8 cellular contexts compared by ENCODE assay signal in the genomic region with DNA sequence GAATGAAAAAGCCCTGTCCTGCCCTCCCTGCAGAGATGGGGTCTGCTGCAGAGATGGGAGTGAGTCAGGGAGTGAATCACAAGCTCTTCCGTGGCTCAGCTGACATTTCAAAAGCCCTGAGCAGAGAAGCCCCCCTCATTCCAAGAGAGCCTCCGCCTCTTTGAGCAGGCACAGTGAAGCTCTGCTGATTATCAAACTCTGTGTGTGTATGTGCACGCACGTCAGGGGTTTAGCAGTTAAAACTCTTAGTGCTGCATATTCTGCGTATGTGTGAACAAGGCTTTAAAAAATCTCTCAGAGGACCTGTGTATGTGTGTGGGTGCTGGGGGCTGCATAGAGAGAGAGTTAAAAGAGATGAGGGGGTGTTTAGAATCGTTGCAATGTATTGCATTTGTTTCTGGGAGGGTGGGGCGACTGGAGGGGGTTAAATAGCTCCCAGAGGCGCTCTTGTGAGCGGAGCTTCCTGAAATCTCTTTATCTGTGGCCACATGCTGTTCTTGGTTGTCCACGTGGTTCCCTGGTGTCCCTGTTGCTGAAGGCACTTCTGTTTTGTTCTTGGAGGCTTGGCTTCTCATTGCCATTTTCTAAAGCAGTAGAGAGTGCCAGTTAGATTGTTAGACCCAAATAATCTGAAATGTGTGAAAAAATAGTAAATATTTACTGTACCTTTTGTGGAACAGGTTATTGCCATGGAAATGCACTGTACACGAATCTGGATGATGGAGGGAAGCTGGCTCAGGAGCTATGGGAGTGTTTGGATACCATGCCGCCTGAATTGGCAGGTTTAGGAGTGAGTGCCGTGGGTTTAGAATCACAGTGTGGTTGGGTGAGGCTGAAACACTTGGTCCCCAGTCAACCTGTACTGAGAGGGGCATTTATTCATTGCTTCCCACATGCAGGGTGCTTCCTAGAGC.
DNase-seq lines count a peak whose midpoint lies in the region; ATAC-seq and TF ChIP-seq lines count a peak whose summit lies in the region.

No MANE protein-coding gene starts in this region.

- H3K9ac ChIP-seq in H9 (ENCODE audit: extremely low read depth, insufficient read length, low read length): no peak overlapping the region
- H3K9ac ChIP-seq in PC-3 (ENCODE audit: low read length): no peak overlapping the region

- peak overlapping the region; percentile 23 to 49; a peak in 2 of 5 replicates for H3K4me3 Mint-ChIP-seq in H9
- no peak overlapping the region for H3K4me3 Mint-ChIP-seq in dendritic cell treated with granulocyte-macrophage colony-stimulating factor and Interleukin-4, amounts not matched to agents 40 ng/mL and 50 ng/mL, for 4 days

- H3K27ac Mint-ChIP-seq in H9: peak overlapping the region in 2 of 3 experiments; percentile 22 to 57; a peak in 2 of 7 replicates
- H3K27ac Mint-ChIP-seq in dendritic cell treated with granulocyte-macrophage colony-stimulating factor and Interleukin-4, amounts not matched to agents 40 ng/mL and 50 ng/mL, for 4 days: peak overlapping the region; percentile 68

- no peak overlapping the region for H3T11ph ChIP-seq in H9 (ENCODE audit: low read length)

- H3K9me3 ChIP-seq in H9 (ENCODE audit: control insufficient read depth, low read depth, low read length) (no peaks in the 10 kb centered on the region), PC-3 (ENCODE audit: low read length) (no peaks in the 10 kb centered on the region)

- H3K18ac ChIP-seq in H9 (ENCODE audit: insufficient read length, low read depth, low read length): no peak overlapping the region

- no peak for TF ChIP-seq CTCF in H9 (conservative IDR thresholded peaks at IDR 0.05)
- no peak for TF ChIP-seq CTCF in omental fat pad (IDR thresholded peaks at IDR 0.05)
- no peak for TF ChIP-seq CTCF in PC-3 (conservative IDR thresholded peaks at IDR 0.05; ENCODE audit: low read depth, low read length)

- no peaks in the 10 kb centered on the region for H3K23me2 ChIP-seq in H9 (ENCODE audit: insufficient read length, low read depth, low read length, poor library complexity, severe bottlenecking)

- DNase-seq in H9: no peak
- peak; percentile 72 for DNase-seq in SKM-1 (lab: John Stamatoyannopoulos, UW; ENCODE audit: unreplicated experiment)
- DNase-seq in omental fat pad (ENCODE audit: low spot score): no peak
- no peak for DNase-seq in PC-3
- no peak for DNase-seq in NCI-H2107 (lab: John Stamatoyannopoulos, UW)

- BruUV-seq in PC-3 (replicated peaks; lab: Mats Ljungman, UMichigan): no TSS peak

- no peaks in the 10 kb centered on the region for H3F3A ChIP-seq in PC-3 (ENCODE audit: low read length, unreplicated experiment)

- H3K4ac ChIP-seq in H9 (ENCODE audit: low read depth, low read length): no peak overlapping the region

- no peak overlapping the region for H2BK5ac ChIP-seq in H9 (ENCODE audit: insufficient read length, low read length)

- peaks cover 13% of the 10 kb centered on the region; the same call in 1 of the 2 replicates for H3K4me1 ChIP-seq in H9 (ENCODE audit: insufficient read depth, low read length)
- no peaks in the 10 kb centered on the region for H3K4me1 ChIP-seq in PC-3 (ENCODE audit: insufficient read depth, low read length)

- H4K20me1 ChIP-seq in H9 (ENCODE audit: control insufficient read depth, insufficient read depth, insufficient read length): no peaks in the 10 kb centered on the region
- H4K20me1 ChIP-seq in PC-3 (ENCODE audit: low read length): no peaks in the 10 kb centered on the region

- intact Hi-C loops in dendritic cell treated with granulocyte-macrophage colony-stimulating factor and Interleukin-4, amounts not matched to agents 40 ng/mL and 50 ng/mL, for 4 days (cut with micrococcal nuclease): loop anchor here (5.0 to 10.0 kb wide), 2 partner anchors 68 to 115 kb away; partner anchors contain the start of gene PRKCB
- intact Hi-C loops in PC-3 (cut with micrococcal nuclease): no loop called here

- no peak overlapping the region for H4K8ac ChIP-seq in H9 (replicated peaks; ENCODE audit: insufficient read length, low read depth, low read length)

- no peaks in the 10 kb centered on the region; a peak in 1 of 7 replicates for H3K36me3 Mint-ChIP-seq in H9 (ENCODE audit: insufficient read depth in 1 of 3, low read depth in 3 of 3)
- H3K36me3 Mint-ChIP-seq in dendritic cell treated with granulocyte-macrophage colony-stimulating factor and Interleukin-4, amounts not matched to agents 40 ng/mL and 50 ng/mL, for 4 days (ENCODE audit: low read depth): no peaks in the 10 kb centered on the region

- peaks cover 20 to 27% of the 10 kb centered on the region in 2 experiments for H3K4me1 Mint-ChIP-seq in H9
- H3K4me1 Mint-ChIP-seq in dendritic cell treated with granulocyte-macrophage colony-stimulating factor and Interleukin-4, amounts not matched to agents 40 ng/mL and 50 ng/mL, for 4 days (ENCODE audit: low read depth): peaks cover 63% of the 10 kb centered on the region

- no peak overlapping the region for H2BK20ac ChIP-seq in H9 (ENCODE audit: low read depth, low read length, poor library complexity, severe bottlenecking)

- H2AFZ ChIP-seq in H9 (ENCODE audit: low read length): peak overlapping the region; percentile 36
- no peak overlapping the region for H2AFZ ChIP-seq in PC-3 (ENCODE audit: low read length)

- no peak overlapping the region for H3K4me2 ChIP-seq in H9 (ENCODE audit: insufficient read depth, insufficient read length, low read length)
- no peak overlapping the region for H3K4me2 ChIP-seq in PC-3 (ENCODE audit: low read length)

- H3K4me3 ChIP-seq in PC-3 (ENCODE audit: low read length): no peak overlapping the region

- H3K23ac ChIP-seq in H9 (ENCODE audit: insufficient read length, low read depth, low read length): no peak overlapping the region

- no peak overlapping the region for H3K14ac ChIP-seq in H9 (ENCODE audit: insufficient read depth, low read length)

- H3K27me3 ChIP-seq in H9 (ENCODE audit: insufficient read depth, low read length) (no peaks in the 10 kb centered on the region), PC-3 (ENCODE audit: low read length) (peaks cover 16% of the 10 kb centered on the region; the same call in 1 of the 2 replicates)

- H3K27me3 Mint-ChIP-seq in H9 (ENCODE audit: low read depth): peaks cover 21% of the 10 kb centered on the region
- no peaks in the 10 kb centered on the region for H3K27me3 Mint-ChIP-seq in dendritic cell treated with granulocyte-macrophage colony-stimulating factor and Interleukin-4, amounts not matched to agents 40 ng/mL and 50 ng/mL, for 4 days

- ATAC-seq in omental fat pad (ENCODE audit: low FRiP score) (peak; percentile 75), HG03469 (IDR thresholded peaks at IDR 0.05; ENCODE audit: unreplicated experiment) (no peak), PC-3 (no peak), HG03097 (IDR thresholded peaks at IDR 0.05; ENCODE audit: low FRiP score, unreplicated experiment) (no peak)

- no peaks in the 10 kb centered on the region for H3K79me2 ChIP-seq in H9 (ENCODE audit: insufficient read depth, low read length)
- no peaks in the 10 kb centered on the region for H3K79me2 ChIP-seq in PC-3 (ENCODE audit: low read length)

- H2BK12ac ChIP-seq in H9 (ENCODE audit: insufficient read length, low read depth, low read length): no peak overlapping the region

- H4K5ac ChIP-seq in H9 (ENCODE audit: insufficient read length, low read depth, low read length): no peak overlapping the region

- CTCF ChIA-PET in PC-3 (lab: Charles Lee): no interaction called here

- H4K91ac ChIP-seq in H9 (ENCODE audit: insufficient read length, low read depth, low read length): no peak overlapping the region

- H3K79me1 ChIP-seq in H9 (ENCODE audit: insufficient read depth, low read depth, low read length, poor library complexity, severe bottlenecking): no peaks in the 10 kb centered on the region

- no peaks in the 10 kb centered on the region for H3K9me2 ChIP-seq in PC-3 (replicated peaks; ENCODE audit: low read length)

- no CpG with 5 or more reads among the region's 13 CpGs for WGBS in H9 (ENCODE audit: extremely low coverage, insufficient read length, low lambda C conversion rate)

- no peaks in the 10 kb centered on the region for H3K36me3 ChIP-seq in PC-3 (ENCODE audit: low read depth, low read length)

- H2BK15ac ChIP-seq in H9 (ENCODE audit: low read depth, low read length): no peak overlapping the region

- no peaks in the 10 kb centered on the region for H3K9me3 Mint-ChIP-seq in H9
- H3K9me3 Mint-ChIP-seq in dendritic cell treated with granulocyte-macrophage colony-stimulating factor and Interleukin-4, amounts not matched to agents 40 ng/mL and 50 ng/mL, for 4 days: no peaks in the 10 kb centered on the region

- POLR2A ChIA-PET in PC-3 (lab: Charles Lee; ENCODE audit: unreplicated experiment): no interaction called here

- no peak overlapping the region for H2AK5ac ChIP-seq in H9 (ENCODE audit: insufficient read length, low read length)

- H3K56ac ChIP-seq in H9 (ENCODE audit: insufficient read length, low read depth, low read length): no peak overlapping the region

- H3K27ac ChIP-seq in H9 (ENCODE audit: insufficient read length, low read depth, low read length): no peak overlapping the region
- no peak overlapping the region for H3K27ac ChIP-seq in PC-3 (ENCODE audit: low read length)

- no peak overlapping the region for H2BK120ac ChIP-seq in H9 (ENCODE audit: low read depth, low read length, poor library complexity, severe bottlenecking)
